ENCODE assay signal across 9 cellular contexts in genomic region chrX:138748480-138748879, GRCh38. TPM values are rescaled to one million over a fixed set of nuclear protein-coding genes. Genes with fewer than 3 reads are reported as not detected.
DNase-seq lines count a peak whose midpoint lies in the region; TF ChIP-seq lines count a peak whose summit lies in the region.
"Had no signal": no experiment of that assay in that cellular context is flagged by ENCODE, and none has a peak within 500 bp of the region (broad histone marks: within the 10 kb centered on the region; RNA-seq: fewer than 3 reads in every experiment).

No MANE protein-coding gene starts in this region.

- H3K27me3 Mint-ChIP-seq in chondrocyte (ENCODE audit: low read depth) = peaks cover 7% of the 10 kb centered on the region
- H3K27me3 Mint-ChIP-seq in neural progenitor cell (ENCODE audit: insufficient read depth, low read depth) = no peaks in the 10 kb centered on the region

- no peaks in the 10 kb centered on the region for H3K4me1 ChIP-seq in neural progenitor cell
- no peaks in the 10 kb centered on the region for H3K4me1 ChIP-seq in sigmoid colon
- H3K4me1 ChIP-seq: SJSA1 had no signal

- H3K9me3 Mint-ChIP-seq in chondrocyte (ENCODE audit: low read depth) = no peaks in the 10 kb centered on the region
- no peaks in the 10 kb centered on the region for H3K9me3 Mint-ChIP-seq in neural progenitor cell

- intact Hi-C loops in sigmoid colon (cut with DNase I) = loop anchor here (5.0 kb wide), 1 partner anchor 451 kb away; no protein-coding TSS in a partner anchor

- no peaks in the 10 kb centered on the region for H3K79me2 ChIP-seq in neural progenitor cell (ENCODE audit: low read depth)

- H3K27me3 ChIP-seq in neural progenitor cell = no peaks in the 10 kb centered on the region
- H3K27me3 ChIP-seq in sigmoid colon = no peaks in the 10 kb centered on the region
- H3K27me3 ChIP-seq: neutrophil, SJSA1 had no signal

- H3K9me3 ChIP-seq in neural progenitor cell (ENCODE audit: low read depth) = no peaks in the 10 kb centered on the region
- no peaks in the 10 kb centered on the region for H3K9me3 ChIP-seq in sigmoid colon
- H3K9me3 ChIP-seq: neutrophil, SJSA1 had no signal

- no peak overlapping the region for H3K9ac ChIP-seq in neural progenitor cell

- no peak overlapping the region for H3K27ac Mint-ChIP-seq in chondrocyte (ENCODE audit: unreplicated experiment)
- H3K27ac Mint-ChIP-seq in neural progenitor cell = no peak overlapping the region

- no peaks in the 10 kb centered on the region for H3K4me1 Mint-ChIP-seq in chondrocyte (ENCODE audit: low read depth)
- no peaks in the 10 kb centered on the region for H3K4me1 Mint-ChIP-seq in neural progenitor cell

- no peak overlapping the region for H2AFZ ChIP-seq in neural progenitor cell (replicated peaks)

- H3K27ac ChIP-seq in neural progenitor cell = no peak overlapping the region
- no peak overlapping the region for H3K27ac ChIP-seq in sigmoid colon
- H3K27ac ChIP-seq: neutrophil, SJSA1 had no signal

- no peak for TF ChIP-seq POLR2A in sigmoid colon (IDR thresholded peaks at IDR 0.05)

- H3K4me3 ChIP-seq in LNCaP clone FGC (ENCODE audit: low read depth, low read length) = no peak overlapping the region
- no peak overlapping the region for H3K4me3 ChIP-seq in neural progenitor cell
- H3K4me3 ChIP-seq in sigmoid colon = no peak overlapping the region
- H3K4me3 ChIP-seq: SJSA1 had no signal

- H4K20me1 ChIP-seq in neural progenitor cell (ENCODE audit: low read depth) = no peaks in the 10 kb centered on the region

- 25 to 39% methylated on average over 3 of the region's 3 CpGs for WGBS in sigmoid colon, 2 donors

- TF ChIP-seq CTCF in GM10266 (IDR thresholded peaks at IDR 0.05; ENCODE audit: control insufficient read depth, insufficient read depth, low read depth, missing control alignments) (peak; percentile 30), LNCaP clone FGC (IDR thresholded peaks at IDR 0.05; ENCODE audit: control insufficient read depth, extremely low read depth, insufficient read depth) (peak; percentile 37; the same call in 1 of the 2 replicates), chondrocyte (IDR thresholded peaks at IDR 0.05) (peak; percentile 76), neural progenitor cell (IDR thresholded peaks at IDR 0.05) (peak; percentile 69), sigmoid colon (IDR thresholded peaks at IDR 0.05) (peak in 1 of 4 experiments; percentile 36)

- H3K36me3 Mint-ChIP-seq in chondrocyte (ENCODE audit: low read depth) (no peaks in the 10 kb centered on the region), neural progenitor cell (no peaks in the 10 kb centered on the region)

- no peak overlapping the region for H3K4me2 ChIP-seq in neural progenitor cell

- H3K36me3 ChIP-seq in neural progenitor cell (no peaks in the 10 kb centered on the region), sigmoid colon (no peaks in the 10 kb centered on the region)
- H3K36me3 ChIP-seq: neutrophil, SJSA1 had no signal

- H3K4me3 Mint-ChIP-seq in chondrocyte (ENCODE audit: unreplicated experiment) = no peak overlapping the region
- no peak overlapping the region for H3K4me3 Mint-ChIP-seq in neural progenitor cell

- DNase-seq in GM10266 (ENCODE audit: extremely low spot score) (no peak), LNCaP clone FGC (ENCODE audit: low read depth) (no peak), chondrocyte (ENCODE audit: low spot score) (no peak), neural progenitor cell (ENCODE audit: low spot score) (peak; percentile 17), NCI-H2081 treated with DMSO at 0.1 percent for 48 hours (lab: John Stamatoyannopoulos, UW) (no peak), middle frontal gyrus (ENCODE audit: extremely low spot score, low spot score) (no peak), sigmoid colon (no peak)

- H3F3A ChIP-seq in neural progenitor cell (ENCODE audit: low read depth) = no peaks in the 10 kb centered on the region

- TF ChIP-seq EP300 in sigmoid colon (IDR thresholded peaks at IDR 0.05) = no peak

RNA-seq across cellular contexts. Expression of gene FGF13, which starts 37.0 kb away (rescaled TPM):
- total RNA-seq in chondrocyte = not detected in 3 replicates
- 19.2 and 23.8 TPM in 2 replicates for total RNA-seq in neural progenitor cell (ENCODE audit: low replicate concordance)
- total RNA-seq in sigmoid colon = 10 to 100 TPM in 3 of 4 donors, 1 to 10 TPM in 1; 9.6 to 15.0 (median 12.6) TPM
- 1 to 10 TPM; 1.4 to 6.0 (median 3.7) TPM for polyA plus RNA-seq in sigmoid colon

Comparison
In these comparisons a context has a peak if more than half of its experiments do, and no peak if none do; other contexts are left out.
1. RNA of gene FGF13, which starts 37.0 kb away (total RNA-seq): 19.2 to 23.8 TPM in neural progenitor cell and 9.6 to 15.0 TPM in sigmoid colon; not detected in chondrocyte; every median in the first group is over 10 times any median in the second.